15 cellular contexts compared by ENCODE assay signal in the genomic region with DNA sequence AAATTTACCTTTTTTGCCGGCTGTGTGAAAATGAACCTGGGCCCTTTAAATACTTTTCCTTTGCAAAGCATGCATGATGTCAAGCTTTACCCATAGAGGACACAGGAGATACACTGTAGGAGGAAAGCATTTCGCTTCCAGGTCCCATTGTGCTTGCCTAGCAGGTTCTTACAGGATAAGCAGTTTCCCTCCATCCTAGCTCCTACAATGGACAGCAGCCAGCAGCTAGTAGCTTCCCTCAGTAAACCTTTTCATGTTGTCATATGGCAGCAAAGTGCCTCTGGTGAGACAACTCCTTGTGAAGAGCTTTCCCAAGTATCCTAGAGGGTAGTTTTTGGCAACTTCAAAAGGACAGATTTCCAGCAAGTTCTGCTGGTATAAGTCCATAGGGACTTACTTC.
DNase-seq lines count a peak whose midpoint lies in the region; ATAC-seq, FAIRE-seq and TF ChIP-seq lines count a peak whose summit lies in the region.
"Had no signal": no experiment of that assay in that cellular context is flagged by ENCODE, and none has a peak within 500 bp of the region (broad histone marks: within the 10 kb centered on the region; RNA-seq: fewer than 3 reads in every experiment).

No MANE protein-coding gene starts in this region.

- no peak for FAIRE-seq in HepG2 (lab: Jason Lieb, UNC)

- H3K27me3 ChIP-seq in HepG2 (ENCODE audit: control insufficient read depth in 1 of 2, insufficient read depth in 2 of 2, low read length in 2 of 2): no peaks in the 10 kb centered on the region

- H3K4me1 ChIP-seq in HepG2 (ENCODE audit: insufficient read depth, low read length): peaks cover 25% of the 10 kb centered on the region

- CTCF ChIA-PET in HepG2 (lab: Yijun Ruan, JAX; ENCODE audit: low intra/inter-chr PET ratio, low total read pairs): no interaction called here

- TF ChIP-seq RAD21 in Ishikawa (IDR thresholded peaks at IDR 0.05; ENCODE audit: low read depth) (no peak), HepG2 (CRISPR knock-in tag; IDR thresholded peaks at IDR 0.05) (no peak)

- DNase-seq in G401 (ENCODE audit: low spot score) (peak; percentile 68), cerebellum (ENCODE audit: low spot score) (peak; percentile 46), HepG2 (ENCODE audit: low spot score) (no peak), AG08395 (ENCODE audit: low spot score) (no peak), NCI-H2107 treated with DMSO at 0.1 percent for 48 hours (lab: John Stamatoyannopoulos, UW; ENCODE audit: unreplicated experiment) (no peak)
- DNase-seq in activated CD4-positive, alpha-beta T cell treated with anti-CD3 and anti-CD28 coated beads for 1 hour: no peak
- DNase-seq: AML-193; COR-L47; Kasumi-1; NCI-H1105; NCI-H1694; NK-92 treated with Interleukin-12 subunit alpha and Interleukin-12 subunit beta, amount 100 ng/mL, for 24 hours; RPMI8226 had no signal

- no peaks in the 10 kb centered on the region for H3K9me3 ChIP-seq in HepG2 (ENCODE audit: low read length)

- H3K4me3 ChIP-seq in HepG2 (replicated peaks in 1 of 3; ENCODE audit: insufficient read depth in 1 of 3, low read depth in 2 of 3, low read length in 3 of 3): no peak overlapping the region

- H4K20me1 ChIP-seq in HepG2 (ENCODE audit: insufficient read depth, low read length): no peaks in the 10 kb centered on the region

- TF ChIP-seq POLR2A in HepG2 (IDR thresholded peaks at IDR 0.05; ENCODE audit: insufficient read depth in 1 of 2, low read depth in 2 of 2, low read length in 2 of 2): no peak

- H3K27ac ChIP-seq in HepG2 (ENCODE audit: extremely low read length, insufficient read depth, low read length): no peak overlapping the region

- ATAC-seq in HepG2 (no peak), HG02981 (IDR thresholded peaks at IDR 0.05; ENCODE audit: unreplicated experiment) (no peak)

- TF ChIP-seq CTCF in HepG2 (CRISPR knock-in tag; IDR thresholded peaks at IDR 0.05): no peak

- intact Hi-C loops in HepG2 (cut with micrococcal nuclease; ENCODE audit: unreplicated experiment): no loop called here

- in situ Hi-C loops in G401 (cut with HindIII; ENCODE audit: low sequenced_read_pairs) (no loop called here), HepG2 (cut with HindIII; ENCODE audit: extremely low pct_ligation_motif_present, low pct_unique_long_range_greater_than_20kb) (no loop called here)

- TF ChIP-seq EP300 in Ishikawa (IDR thresholded peaks at IDR 0.05; ENCODE audit: borderline replicate concordance): no peak
- TF ChIP-seq EP300 in HepG2 (IDR thresholded peaks at IDR 0.05; ENCODE audit: low read depth in 2 of 2, low read length in 2 of 2): no peak
- no peak for TF ChIP-seq EP300 in HepG2 (CRISPR knock-in tag; IDR thresholded peaks at IDR 0.05; ENCODE audit: borderline replicate concordance)

- POLR2A ChIA-PET in HepG2 (lab: Yijun Ruan, JAX): no interaction called here

- H3K9ac ChIP-seq in HepG2 (ENCODE audit: insufficient read depth, low read depth, low read length): no peak overlapping the region

- BruUV-seq in HepG2 (replicated peaks; lab: Mats Ljungman, UMichigan): no TSS peak

- H3K79me2 ChIP-seq in HepG2 (ENCODE audit: insufficient read depth, low read length): peaks cover 5% of the 10 kb centered on the region

- no peak overlapping the region for H3K4me2 ChIP-seq in HepG2 (ENCODE audit: low read depth, low read length)

- no peak overlapping the region for H2AFZ ChIP-seq in HepG2 (ENCODE audit: low read length)

- H3K36me3 ChIP-seq in HepG2 (replicated peaks in 1 of 2; ENCODE audit: control insufficient read depth in 1 of 2, insufficient read depth in 2 of 2, low read length in 2 of 2): no peaks in the 10 kb centered on the region

- WGBS in HepG2 (ENCODE audit: low lambda C conversion rate): 100% methylated on average over 2 of the region's 2 CpGs

TF ChIP-seq in Ishikawa, 13 proteins besides CTCF, POLR2A, EP300 and RAD21:
- TF ChIP-seq REST (IDR thresholded peaks at IDR 0.05; ENCODE audit: low read depth) (peak; percentile 56; the same call in 1 of the 2 replicates), CREB1 (IDR thresholded peaks at IDR 0.05; ENCODE audit: low read depth) (no peak)

TF ChIP-seq in HepG2, 621 proteins besides CTCF, POLR2A, EP300 and RAD21 (continues in another document):
- TF ChIP-seq ZBTB40 (IDR thresholded peaks at IDR 0.05) (no peak), ZBTB40 (CRISPR knock-in tag; IDR thresholded peaks at IDR 0.05) (no peak), MIER2 (CRISPR knock-in tag; IDR thresholded peaks at IDR 0.05) (peak; percentile 44; the same call in 1 of the 2 replicates), REST (IDR thresholded peaks at IDR 0.05; ENCODE audit: borderline replicate concordance in 1 of 2, low read depth in 1 of 2, low read length in 2 of 2) (peak in 1 of 2 experiments; percentile 78; a peak in 3 of 4 replicates)

Comparison
In these comparisons a context has a peak if more than half of its experiments do, and no peak if none do; other contexts are left out.
1. DNase-seq: peak in G401 (single experiment) and cerebellum (single experiment); none in HepG2 (single experiment), AG08395 (single experiment), NCI-H2107 treated with DMSO at 0.1 percent for 48 hours (single experiment) and activated CD4-positive, alpha-beta T cell treated with anti-CD3 and anti-CD28 coated beads for 1 hour (single experiment).